ENCODE assay signal across 1 cellular context in the genomic region with DNA sequence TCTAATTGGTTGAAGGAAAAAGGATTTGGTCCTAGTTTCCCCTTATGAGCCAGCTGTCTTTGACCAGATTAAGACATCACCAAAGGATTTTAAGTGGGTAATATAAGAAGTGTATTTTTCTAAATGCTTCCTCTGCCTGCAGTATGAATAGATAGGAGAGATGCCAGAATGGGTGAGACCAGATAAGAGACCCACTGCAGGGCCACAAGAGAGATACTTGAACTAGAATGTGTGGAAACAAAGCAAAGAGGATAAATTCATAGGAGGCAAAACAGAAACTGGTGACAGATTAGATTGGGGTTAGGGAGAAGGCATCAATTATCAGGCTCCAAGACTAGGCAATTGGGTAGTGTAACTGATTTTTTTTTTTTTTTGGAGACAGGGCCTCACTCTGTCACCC.
TF ChIP-seq lines count a peak whose summit lies in the region.

No MANE protein-coding gene starts in this region.

TF ChIP-seq in GM23338, 12 proteins besides CTCF, POLR2A, EP300 and RAD21 (continued from another document):
- TF ChIP-seq, protein P1, sequence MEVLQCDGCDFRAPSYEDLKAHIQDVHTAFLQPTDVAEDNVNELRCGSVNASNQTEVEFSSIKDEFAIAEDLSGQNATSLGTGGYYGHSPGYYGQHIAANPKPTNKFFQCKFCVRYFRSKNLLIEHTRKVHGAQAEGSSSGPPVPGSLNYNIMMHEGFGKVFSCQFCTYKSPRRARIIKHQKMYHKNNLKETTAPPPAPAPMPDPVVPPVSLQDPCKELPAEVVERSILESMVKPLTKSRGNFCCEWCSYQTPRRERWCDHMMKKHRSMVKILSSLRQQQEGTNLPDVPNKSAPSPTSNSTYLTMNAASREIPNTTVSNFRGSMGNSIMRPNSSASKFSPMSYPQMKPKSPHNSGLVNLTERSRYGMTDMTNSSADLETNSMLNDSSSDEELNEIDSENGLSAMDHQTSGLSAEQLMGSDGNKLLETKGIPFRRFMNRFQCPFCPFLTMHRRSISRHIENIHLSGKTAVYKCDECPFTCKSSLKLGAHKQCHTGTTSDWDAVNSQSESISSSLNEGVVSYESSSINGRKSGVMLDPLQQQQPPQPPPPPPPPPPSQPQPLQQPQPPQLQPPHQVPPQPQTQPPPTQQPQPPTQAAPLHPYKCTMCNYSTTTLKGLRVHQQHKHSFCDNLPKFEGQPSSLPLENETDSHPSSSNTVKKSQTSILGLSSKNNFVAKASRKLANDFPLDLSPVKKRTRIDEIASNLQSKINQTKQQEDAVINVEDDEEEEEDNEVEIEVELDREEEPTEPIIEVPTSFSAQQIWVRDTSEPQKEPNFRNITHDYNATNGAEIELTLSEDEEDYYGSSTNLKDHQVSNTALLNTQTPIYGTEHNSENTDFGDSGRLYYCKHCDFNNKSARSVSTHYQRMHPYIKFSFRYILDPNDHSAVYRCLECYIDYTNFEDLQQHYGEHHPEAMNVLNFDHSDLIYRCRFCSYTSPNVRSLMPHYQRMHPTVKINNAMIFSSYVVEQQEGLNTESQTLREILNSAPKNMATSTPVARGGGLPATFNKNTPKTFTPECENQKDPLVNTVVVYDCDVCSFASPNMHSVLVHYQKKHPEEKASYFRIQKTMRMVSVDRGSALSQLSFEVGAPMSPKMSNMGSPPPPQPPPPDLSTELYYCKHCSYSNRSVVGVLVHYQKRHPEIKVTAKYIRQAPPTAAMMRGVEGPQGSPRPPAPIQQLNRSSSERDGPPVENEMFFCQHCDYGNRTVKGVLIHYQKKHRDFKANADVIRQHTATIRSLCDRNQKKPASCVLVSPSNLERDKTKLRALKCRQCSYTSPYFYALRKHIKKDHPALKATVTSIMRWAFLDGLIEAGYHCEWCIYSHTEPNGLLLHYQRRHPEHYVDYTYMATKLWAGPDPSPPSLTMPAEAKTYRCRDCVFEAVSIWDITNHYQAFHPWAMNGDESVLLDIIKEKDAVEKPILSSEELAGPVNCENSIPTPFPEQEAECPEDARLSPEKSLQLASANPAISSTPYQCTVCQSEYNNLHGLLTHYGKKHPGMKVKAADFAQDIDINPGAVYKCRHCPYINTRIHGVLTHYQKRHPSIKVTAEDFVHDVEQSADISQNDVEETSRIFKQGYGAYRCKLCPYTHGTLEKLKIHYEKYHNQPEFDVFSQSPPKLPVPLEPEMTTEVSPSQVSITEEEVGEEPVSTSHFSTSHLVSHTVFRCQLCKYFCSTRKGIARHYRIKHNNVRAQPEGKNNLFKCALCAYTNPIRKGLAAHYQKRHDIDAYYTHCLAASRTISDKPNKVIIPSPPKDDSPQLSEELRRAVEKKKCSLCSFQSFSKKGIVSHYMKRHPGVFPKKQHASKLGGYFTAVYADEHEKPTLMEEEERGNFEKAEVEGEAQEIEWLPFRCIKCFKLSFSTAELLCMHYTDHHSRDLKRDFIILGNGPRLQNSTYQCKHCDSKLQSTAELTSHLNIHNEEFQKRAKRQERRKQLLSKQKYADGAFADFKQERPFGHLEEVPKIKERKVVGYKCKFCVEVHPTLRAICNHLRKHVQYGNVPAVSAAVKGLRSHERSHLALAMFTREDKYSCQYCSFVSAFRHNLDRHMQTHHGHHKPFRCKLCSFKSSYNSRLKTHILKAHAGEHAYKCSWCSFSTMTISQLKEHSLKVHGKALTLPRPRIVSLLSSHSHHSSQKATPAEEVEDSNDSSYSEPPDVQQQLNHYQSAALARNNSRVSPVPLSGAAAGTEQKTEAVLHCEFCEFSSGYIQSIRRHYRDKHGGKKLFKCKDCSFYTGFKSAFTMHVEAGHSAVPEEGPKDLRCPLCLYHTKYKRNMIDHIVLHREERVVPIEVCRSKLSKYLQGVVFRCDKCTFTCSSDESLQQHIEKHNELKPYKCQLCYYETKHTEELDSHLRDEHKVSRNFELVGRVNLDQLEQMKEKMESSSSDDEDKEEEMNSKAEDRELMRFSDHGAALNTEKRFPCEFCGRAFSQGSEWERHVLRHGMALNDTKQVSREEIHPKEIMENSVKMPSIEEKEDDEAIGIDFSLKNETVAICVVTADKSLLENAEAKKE (CRISPR knock-in tag; IDR thresholded peaks at IDR 0.05) = no peak
- TF ChIP-seq ZNF331 (CRISPR knock-in tag; IDR thresholded peaks at IDR 0.05; ENCODE audit: low read depth) = no peak
- TF ChIP-seq REST (IDR thresholded peaks at IDR 0.05; ENCODE audit: unreplicated experiment) = no peak
- TF ChIP-seq JUNB (IDR thresholded peaks at IDR 0.05; ENCODE audit: unreplicated experiment) = no peak
- no peak for TF ChIP-seq NANOG (IDR thresholded peaks at IDR 0.05; ENCODE audit: borderline replicate concordance)
